In genomic region chr12:66379613-66380012, GRCh38 we compare ENCODE assay signal across 22 cellular contexts.
DNase-seq lines count a peak whose midpoint lies in the region; ATAC-seq, FAIRE-seq and TF ChIP-seq lines count a peak whose summit lies in the region.
"Had no signal": no experiment of that assay in that cellular context is flagged by ENCODE, and none has a peak within 500 bp of the region (broad histone marks: within the 10 kb centered on the region; RNA-seq: fewer than 3 reads in every experiment).

No MANE protein-coding gene starts in this region.

- H3K4me3 ChIP-seq in GM12878: no peak overlapping the region
- no peak overlapping the region for H3K4me3 ChIP-seq in neural progenitor cell
- H3K4me3 ChIP-seq: A549 had no signal

- H3K9ac ChIP-seq in GM12878 (ENCODE audit: control insufficient read depth, insufficient read depth, low read length) (no peak overlapping the region), neural progenitor cell (no peak overlapping the region)
- H3K9ac ChIP-seq: SK-N-SH had no signal

- TF ChIP-seq POLR2A in GM12878 (IDR thresholded peaks at IDR 0.05; ENCODE audit: low read depth, low read length): no peak

- H4K20me1 ChIP-seq in GM12878 (ENCODE audit: control insufficient read depth, insufficient read depth) (no peaks in the 10 kb centered on the region), neural progenitor cell (ENCODE audit: low read depth) (no peaks in the 10 kb centered on the region)

- no peak overlapping the region for H3K27ac Mint-ChIP-seq in neural progenitor cell
- H3K27ac Mint-ChIP-seq: H9; T-helper 1 cell treated with Interleukin-12 subunit alpha and Interleukin-12 subunit beta and Interleukin-4 antibody, amounts not matched to agents 30 μg/mL and 1 μg/mL, for 36 hours had no signal

- in situ Hi-C loops in GM12878 (cut with MboI): no loop called here

- TF ChIP-seq CTCF in GM12878 (IDR thresholded peaks at IDR 0.05 in 2 of 3, conservative IDR thresholded peaks at IDR 0.05 in 1 of 3; ENCODE audit: control insufficient read depth in 2 of 3, extremely low read depth in 1 of 3, insufficient read depth in 1 of 3, low read depth in 3 of 3, low read length in 3 of 3): no peak
- no peak for TF ChIP-seq CTCF in neural progenitor cell (IDR thresholded peaks at IDR 0.05)

- 46% methylated on average over 6 of the region's 6 CpGs for WGBS in GM12878 (ENCODE audit: insufficient coverage, insufficient replicate concordance, low lambda C conversion rate, missing lambda C conversion rate)

- DNase-seq in CD1c-positive myeloid dendritic cell (ENCODE audit: extremely low spot score) (peak; percentile 78), Kasumi-1 (lab: John Stamatoyannopoulos, UW) (peak; percentile 21 to 59), NOMO-1 treated with dmso at 0.1 percent for 144 hours (lab: John Stamatoyannopoulos, UW; ENCODE audit: unreplicated experiment) (peak; percentile 70), GM12878 (ENCODE audit: low read depth, low spot score) (no peak), NCI-H1092 treated with DMSO at 0.1 percent for 48 hours (lab: John Stamatoyannopoulos, UW) (no peak), neural progenitor cell (ENCODE audit: low spot score) (no peak), NCI-H2029 treated with DMSO at 0.1 percent for 48 hours (lab: John Stamatoyannopoulos, UW) (no peak)
- DNase-seq: C1 segment of cervical spinal cord, DMS 273 treated with DMSO at 0.1 percent for 48 hours, GDM1, H9, IMR-90, NCI-H1048, NCI-H1694, NCI-H2107, NCI-H226, NCI-H524 treated with DMSO at 0.1 percent for 48 hours, SK-N-SH had no signal

- H3K9me3 ChIP-seq in GM12878 (replicated peaks; ENCODE audit: control insufficient read depth, insufficient read depth, low read length): no peaks in the 10 kb centered on the region
- H3K9me3 ChIP-seq in neural progenitor cell (ENCODE audit: low read depth): no peaks in the 10 kb centered on the region
- H3K9me3 ChIP-seq: A549, SK-N-SH had no signal

- RAD21 ChIA-PET in GM12878 (lab: Charles Lee; ENCODE audit: unreplicated experiment): no interaction called here

- peaks cover 5% of the 10 kb centered on the region for H3K4me1 Mint-ChIP-seq in neural progenitor cell
- H3K4me1 Mint-ChIP-seq: H9 had no signal

- no peaks in the 10 kb centered on the region for H3F3A ChIP-seq in neural progenitor cell (ENCODE audit: low read depth)

- H3K79me2 ChIP-seq in GM12878 (ENCODE audit: control insufficient read depth, insufficient read depth, low read length): no peaks in the 10 kb centered on the region
- no peaks in the 10 kb centered on the region for H3K79me2 ChIP-seq in neural progenitor cell (ENCODE audit: low read depth)

- CTCF ChIA-PET in GM12878 (lab: Yijun Ruan, JAX): no interaction called here

- peaks cover 20% of the 10 kb centered on the region for H3K36me3 Mint-ChIP-seq in neural progenitor cell

- H3K4me2 ChIP-seq in GM12878 (ENCODE audit: control insufficient read depth, insufficient read depth) (no peak overlapping the region), neural progenitor cell (no peak overlapping the region)
- H3K4me2 ChIP-seq: A549, SK-N-SH had no signal

- SMC1A ChIA-PET in GM12878 (lab: Charles Lee; ENCODE audit: uncharacterized antibody, unreplicated experiment): interaction anchor here (0.7 kb wide), 1 partner anchor 913 kb away, joined by 3 read pairs; no protein-coding TSS in a partner anchor

- peaks cover 7% of the 10 kb centered on the region for H3K4me1 ChIP-seq in GM12878 (ENCODE audit: control insufficient read depth, insufficient read depth, low read length)
- H3K4me1 ChIP-seq in neural progenitor cell: no peaks in the 10 kb centered on the region
- H3K4me1 ChIP-seq: A549 had no signal

- no TSS peak for BruUV-seq in GM12878 (replicated peaks; lab: Mats Ljungman, UMichigan)

- H2AFZ ChIP-seq in GM12878 (ENCODE audit: control insufficient read depth, low read depth, low read length) (no peak overlapping the region), neural progenitor cell (replicated peaks) (no peak overlapping the region)

- no peak for TF ChIP-seq RAD21 in GM12878 (IDR thresholded peaks at IDR 0.05; ENCODE audit: insufficient read depth, low read depth, low read length)

- H3K27ac ChIP-seq in GM12878 (ENCODE audit: control insufficient read depth, insufficient read depth) (no peak overlapping the region), neural progenitor cell (no peak overlapping the region)
- H3K27ac ChIP-seq: A549 had no signal

- FAIRE-seq in GM12878 (lab: Jason Lieb, UNC): peak; percentile 7
- FAIRE-seq: A549 had no signal

- H3K27me3 ChIP-seq in GM12878 (replicated peaks in 1 of 2; ENCODE audit: control insufficient read depth in 2 of 2, insufficient read depth in 2 of 2, low read length in 1 of 2) (no peaks in the 10 kb centered on the region; a peak in 1 of 4 replicates), neural progenitor cell (no peaks in the 10 kb centered on the region)

- intact Hi-C loops in GM12878 (cut with micrococcal nuclease; ENCODE audit: unreplicated experiment): no loop called here

- H3K27me3 Mint-ChIP-seq in neural progenitor cell (ENCODE audit: insufficient read depth, low read depth): no peaks in the 10 kb centered on the region

- H3K9me3 Mint-ChIP-seq in neural progenitor cell: no peaks in the 10 kb centered on the region
- H3K9me3 Mint-ChIP-seq: H9; T-helper 1 cell treated with Interleukin-12 subunit alpha and Interleukin-12 subunit beta and Interleukin-4 antibody, amounts not matched to agents 30 μg/mL and 1 μg/mL, for 36 hours had no signal

- TF ChIP-seq EP300 in GM12878 (IDR thresholded peaks at IDR 0.05; ENCODE audit: borderline replicate concordance in 1 of 2, control insufficient read depth in 1 of 2, low read depth in 2 of 2, low read length in 2 of 2): no peak

- no peaks in the 10 kb centered on the region for H3K36me3 ChIP-seq in GM12878 (ENCODE audit: control insufficient read depth in 2 of 2, insufficient read depth in 2 of 2, low read length in 1 of 2)
- no peaks in the 10 kb centered on the region for H3K36me3 ChIP-seq in neural progenitor cell

- ATAC-seq in GM12878: no peak; the same call in 1 of the 3 replicates
- ATAC-seq: A549, Panc1, Right ventricle myocardium inferior had no signal

- POLR2A ChIA-PET in GM12878 (lab: Charles Lee): no interaction called here

- no peak overlapping the region for H3K4me3 Mint-ChIP-seq in neural progenitor cell
- H3K4me3 Mint-ChIP-seq: H9; T-helper 1 cell treated with Interleukin-12 subunit alpha and Interleukin-12 subunit beta and Interleukin-4 antibody, amounts not matched to agents 30 μg/mL and 1 μg/mL, for 36 hours had no signal

TF ChIP-seq in GM12878, 131 proteins besides CTCF, POLR2A, EP300 and RAD21:
- TF ChIP-seq TCF7 (IDR thresholded peaks at IDR 0.05; ENCODE audit: borderline replicate concordance): no peak
- TF ChIP-seq IRF3 (IDR thresholded peaks at IDR 0.05): no peak
- no peak for TF ChIP-seq FOXK2 (IDR thresholded peaks at IDR 0.05)
- TF ChIP-seq ASH2L (IDR thresholded peaks at IDR 0.05; ENCODE audit: borderline replicate concordance, low read depth): no peak
- peak; percentile 67; the same call in 1 of the 2 replicates for TF ChIP-seq SPI1 (IDR thresholded peaks at IDR 0.05; ENCODE audit: borderline replicate concordance, insufficient read depth, low read depth, low read length)
- TF ChIP-seq NFIC (IDR thresholded peaks at IDR 0.05; ENCODE audit: low read depth, low read length): no peak

Comparison
In these comparisons a context has a peak if more than half of its experiments do, and no peak if none do; other contexts are left out.
1. DNase-seq: peak in CD1c-positive myeloid dendritic cell (single experiment), Kasumi-1 (2 of 2) and NOMO-1 treated with dmso at 0.1 percent for 144 hours (single experiment); none in GM12878 (single experiment), NCI-H1092 treated with DMSO at 0.1 percent for 48 hours (single experiment), neural progenitor cell (single experiment) and NCI-H2029 treated with DMSO at 0.1 percent for 48 hours (single experiment).